In the genomic region with DNA sequence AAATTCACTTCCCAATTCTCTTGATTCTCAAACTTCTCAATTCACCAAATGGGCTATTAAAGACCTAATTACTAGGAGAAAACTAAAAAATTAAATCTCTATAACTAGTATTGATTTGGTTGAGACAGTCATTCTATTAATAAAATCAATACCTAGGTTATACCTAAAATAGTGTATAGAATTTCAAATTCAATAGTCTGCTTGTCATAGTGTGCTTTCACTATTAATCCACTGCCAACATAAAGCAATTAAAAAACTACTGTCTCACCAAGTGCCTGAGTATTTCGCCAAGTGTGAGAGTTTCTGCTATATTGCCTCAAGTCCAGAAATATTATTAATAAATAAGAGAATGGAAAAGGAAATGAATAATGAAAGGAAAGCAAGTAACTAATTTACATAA, we compare ENCODE assay signal across 19 cellular contexts.
DNase-seq lines count a peak whose midpoint lies in the region; ATAC-seq and TF ChIP-seq lines count a peak whose summit lies in the region.
"Had no signal": no experiment of that assay in that cellular context is flagged by ENCODE, and none has a peak within 500 bp of the region (broad histone marks: within the 10 kb centered on the region; RNA-seq: fewer than 3 reads in every experiment).

No MANE protein-coding gene starts in this region.

- no peak for TF ChIP-seq CTCF in GM12865 (IDR thresholded peaks at IDR 0.05; ENCODE audit: insufficient read depth, low read depth, low read length, missing control alignments)

- H3K4me3 Mint-ChIP-seq in central memory CD8-positive, alpha-beta T cell, result no peak overlapping the region

- H3K4me3 ChIP-seq in GM12865 (ENCODE audit: low read depth, low read length), result no peak overlapping the region

- H3K9me3 Mint-ChIP-seq in central memory CD8-positive, alpha-beta T cell, result no peaks in the 10 kb centered on the region

- peaks cover 9% of the 10 kb centered on the region for H3K4me1 Mint-ChIP-seq in central memory CD8-positive, alpha-beta T cell

- DNase-seq in GM12865 (ENCODE audit: low read depth) (peak; percentile 28), SW480 (ENCODE audit: low spot score) (no peak), NCI-H2196 treated with DMSO at 0.1 percent for 48 hours (lab: John Stamatoyannopoulos, UW; ENCODE audit: unreplicated experiment) (no peak)
- DNase-seq in central memory CD8-positive, alpha-beta T cell (ENCODE audit: low spot score in 2 of 2), result no peak
- DNase-seq: C1 segment of cervical spinal cord, DMS 273 treated with DMSO at 0.1 percent for 48 hours, GF-D8, H7, NCI-H1048, NCI-H1436 treated with DMSO at 0.1 percent for 48 hours, NCI-H2029 treated with DMSO at 0.1 percent for 48 hours, NCI-H2227 treated with DMSO at 0.1 percent for 48 hours, NCI-H524 treated with DMSO at 0.1 percent for 48 hours, SK-N-SH had no signal

- peak; percentile 75 for ATAC-seq in GM18868 (IDR thresholded peaks at IDR 0.05; ENCODE audit: unreplicated experiment)
- peak; percentile 47 for ATAC-seq in HG03378 (IDR thresholded peaks at IDR 0.05; ENCODE audit: unreplicated experiment)
- ATAC-seq in central memory CD8-positive, alpha-beta T cell (replicated peaks; ENCODE audit: extremely low read depth, poor library complexity, severe bottlenecking), result no peak
- no peak for ATAC-seq in HG03342 (IDR thresholded peaks at IDR 0.05; ENCODE audit: unreplicated experiment)
- ATAC-seq: Panc1, Right ventricle myocardium inferior had no signal

- no peaks in the 10 kb centered on the region for H3K27me3 Mint-ChIP-seq in central memory CD8-positive, alpha-beta T cell

- peaks cover 22% of the 10 kb centered on the region for H3K36me3 Mint-ChIP-seq in central memory CD8-positive, alpha-beta T cell (ENCODE audit: insufficient read depth)

- peak overlapping the region; percentile 49 for H3K27ac Mint-ChIP-seq in central memory CD8-positive, alpha-beta T cell (ENCODE audit: low read depth)

Comparison
In these comparisons a context has a peak if more than half of its experiments do, and no peak if none do; other contexts are left out.
1. ATAC-seq: peak in GM18868 (single experiment) and HG03378 (single experiment); none in central memory CD8-positive, alpha-beta T cell (single experiment) and HG03342 (single experiment).